ENCODE assay signal across 23 cellular contexts in the genomic region with DNA sequence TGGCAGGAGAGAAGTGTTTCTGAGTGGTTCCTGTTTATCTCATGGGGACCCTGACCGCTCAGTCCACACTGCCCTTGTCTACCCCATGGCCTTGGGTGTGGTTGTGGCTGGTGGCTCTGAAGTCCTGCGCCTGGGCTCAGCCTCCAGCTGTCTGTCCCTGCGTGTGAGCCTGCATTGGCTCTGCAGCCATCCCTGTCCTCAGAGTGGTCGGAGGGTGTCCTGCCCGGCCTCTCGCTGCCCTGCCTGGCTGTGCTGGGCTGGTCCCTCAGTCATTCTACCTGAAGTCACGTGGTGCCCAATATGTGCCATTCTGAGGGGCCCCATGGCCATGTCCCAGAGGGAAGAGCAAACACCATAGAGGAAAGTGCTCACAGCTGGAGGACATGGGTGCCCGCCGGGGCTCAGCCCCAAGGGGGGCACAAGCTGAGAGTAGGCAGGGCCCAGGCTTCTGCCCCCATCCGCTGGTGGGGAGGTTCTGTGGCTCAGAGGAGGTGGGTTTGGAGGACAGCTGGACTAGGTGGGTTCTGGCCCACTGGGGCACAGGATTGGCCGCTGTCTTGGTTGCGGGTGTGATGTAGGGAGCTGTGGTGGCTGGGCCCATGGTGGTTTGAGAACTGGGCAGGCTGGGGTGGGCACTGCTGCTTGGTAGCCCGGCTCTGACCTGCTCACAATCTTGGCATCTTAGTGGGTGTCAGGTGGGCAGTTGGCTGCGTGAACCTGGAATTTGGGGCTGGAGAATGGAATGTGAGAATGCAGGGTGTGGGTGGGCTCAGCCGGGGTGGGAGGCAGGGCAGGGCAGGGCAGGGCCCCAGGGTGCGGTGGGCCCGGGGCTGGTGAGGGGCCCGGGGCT. TPM values are rescaled to one million over a fixed set of nuclear protein-coding genes. Genes with fewer than 3 reads are reported as not detected.
A peak's percentile ranks its signal among the peaks of the same experiment; 100 is the strongest.
DNase-seq lines count a peak whose midpoint lies in the region; ATAC-seq, FAIRE-seq and TF ChIP-seq lines count a peak whose summit lies in the region.
"Had no signal": no experiment of that assay in that cellular context is flagged by ENCODE, and none has a peak within 500 bp of the region (broad histone marks: within the 10 kb centered on the region; RNA-seq: fewer than 3 reads in every experiment).

No MANE protein-coding gene starts in this region.

- H3K27ac ChIP-seq in HepG2 (ENCODE audit: extremely low read length, insufficient read depth, low read length), result no peak overlapping the region
- H3K27ac ChIP-seq in right lobe of liver, result no peak overlapping the region
- H3K27ac ChIP-seq in astrocyte (ENCODE audit: low read depth, low read length), result no peak overlapping the region
- H3K27ac ChIP-seq in neural progenitor cell, result no peak overlapping the region
- H3K27ac ChIP-seq in RWPE1, result no peak overlapping the region
- H3K27ac ChIP-seq: body of pancreas had no signal

- in situ Hi-C loops in HepG2 (cut with HindIII; ENCODE audit: extremely low pct_ligation_motif_present, low pct_unique_long_range_greater_than_20kb), result no loop called here

- H3K27ac Mint-ChIP-seq in astrocyte (ENCODE audit: unreplicated experiment) (peak overlapping the region; percentile 47), neural progenitor cell (peak overlapping the region; percentile 82)
- H3K27ac Mint-ChIP-seq: WTC11 had no signal

- CTCF ChIA-PET in HepG2 (lab: Yijun Ruan, JAX; ENCODE audit: low intra/inter-chr PET ratio, low total read pairs) (no interaction called here), RWPE1 (lab: Yijun Ruan, JAX) (interaction anchor here (0.8 to 1.2 kb wide), 2 partner anchors 22 to 25 kb away, joined by 3 read pairs; no protein-coding TSS in a partner anchor)

- H3K4me3 Mint-ChIP-seq in astrocyte (ENCODE audit: unreplicated experiment), result no peak overlapping the region
- H3K4me3 Mint-ChIP-seq in neural progenitor cell, result no peak overlapping the region
- H3K4me3 Mint-ChIP-seq: activated naive CD4-positive, alpha-beta T cell treated with anti-CD3 and anti-CD28 coated beads, Interleukin-2, amount 50 U/mL, for 24 hours; CD14-positive monocyte; WTC11 had no signal

- TF ChIP-seq CTCF in HepG2 (CRISPR knock-in tag; IDR thresholded peaks at IDR 0.05) (no peak), right lobe of liver (IDR thresholded peaks at IDR 0.05) (no peak), astrocyte (IDR thresholded peaks at IDR 0.05; ENCODE audit: insufficient read depth, low read depth, low read length) (no peak), neural progenitor cell (IDR thresholded peaks at IDR 0.05) (no peak), RWPE1 (conservative IDR thresholded peaks at IDR 0.05; ENCODE audit: low read depth) (no peak)

- no peaks in the 10 kb centered on the region for H3K36me3 Mint-ChIP-seq in astrocyte (ENCODE audit: low read depth, unreplicated experiment)
- no peaks in the 10 kb centered on the region for H3K36me3 Mint-ChIP-seq in neural progenitor cell
- H3K36me3 Mint-ChIP-seq: activated naive CD4-positive, alpha-beta T cell treated with anti-CD3 and anti-CD28 coated beads, Interleukin-2, amount 50 U/mL, for 24 hours; WTC11 had no signal

- H3K27me3 Mint-ChIP-seq in astrocyte (ENCODE audit: low read depth, unreplicated experiment) (peaks cover 13% of the 10 kb centered on the region), neural progenitor cell (ENCODE audit: insufficient read depth, low read depth) (peaks cover 9% of the 10 kb centered on the region)

- H3K4me1 Mint-ChIP-seq in astrocyte (ENCODE audit: low read depth, unreplicated experiment), result no peaks in the 10 kb centered on the region
- H3K4me1 Mint-ChIP-seq in neural progenitor cell, result peaks cover 15% of the 10 kb centered on the region
- H3K4me1 Mint-ChIP-seq: CD14-positive monocyte, WTC11 had no signal

- peak overlapping the region; percentile 16; the same call in 1 of the 2 replicates for H3K9ac ChIP-seq in HepG2 (ENCODE audit: insufficient read depth, low read depth, low read length)
- H3K9ac ChIP-seq in astrocyte (ENCODE audit: low read length), result no peak overlapping the region
- H3K9ac ChIP-seq in neural progenitor cell, result no peak overlapping the region

- DNase-seq in HepG2 (ENCODE audit: low spot score), result no peak
- DNase-seq in right lobe of liver, result no peak
- no peak for DNase-seq in astrocyte (ENCODE audit: low read depth)
- DNase-seq in neural progenitor cell (ENCODE audit: low spot score), result no peak
- DNase-seq in stimulated activated naive CD4-positive, alpha-beta T cell (lab: John Stamatoyannopoulos, UW), result no peak
- DNase-seq in medulla oblongata (ENCODE audit: extremely low spot score), result no peak
- no peak for DNase-seq in GM19239 (ENCODE audit: insufficient read length, low spot score)
- DNase-seq in RWPE1 (ENCODE audit: low spot score), result no peak
- DNase-seq: activated CD4-positive, alpha-beta T cell treated with anti-CD3 and anti-CD28 coated beads, Interleukin-2, amount 50 U/mL, for 4 hours; activated T-cell treated with anti-CD3 and anti-CD28 coated beads for 4 hours; body of pancreas; NCI-H1436 treated with DMSO at 0.1 percent for 48 hours; NCI-H2171 treated with DMSO at 0.1 percent for 48 hours; NCI-H526 treated with DMSO at 0.1 percent for 48 hours had no signal

- no peaks in the 10 kb centered on the region for H3K36me3 ChIP-seq in HepG2 (replicated peaks in 1 of 2; ENCODE audit: control insufficient read depth in 1 of 2, insufficient read depth in 2 of 2, low read length in 2 of 2)
- peaks cover 0 to 3% (median 0%) of the 10 kb centered on the region in 4 donors for H3K36me3 ChIP-seq in right lobe of liver
- no peaks in the 10 kb centered on the region for H3K36me3 ChIP-seq in astrocyte (ENCODE audit: insufficient read depth, low read length)
- no peaks in the 10 kb centered on the region for H3K36me3 ChIP-seq in neural progenitor cell

- 66% methylated on average over 11 of the region's 18 CpGs for WGBS in HepG2 (ENCODE audit: low lambda C conversion rate)
- WGBS in right lobe of liver (ENCODE audit: insufficient coverage, low coverage, low lambda C conversion rate, missing lambda C conversion rate), result 71% methylated on average over 6 of the region's 18 CpGs

- H3K4me2 ChIP-seq in HepG2 (ENCODE audit: low read depth, low read length), result peak overlapping the region; percentile 24; the same call in 1 of the 2 replicates
- no peak overlapping the region for H3K4me2 ChIP-seq in astrocyte (ENCODE audit: low read length)
- no peak overlapping the region for H3K4me2 ChIP-seq in neural progenitor cell

- H3K9me3 ChIP-seq in HepG2 (ENCODE audit: low read length), result no peaks in the 10 kb centered on the region
- no peaks in the 10 kb centered on the region for H3K9me3 ChIP-seq in right lobe of liver
- no peaks in the 10 kb centered on the region for H3K9me3 ChIP-seq in astrocyte (ENCODE audit: insufficient read depth, low read depth, low read length)
- H3K9me3 ChIP-seq in neural progenitor cell (ENCODE audit: low read depth), result no peaks in the 10 kb centered on the region
- H3K9me3 ChIP-seq: body of pancreas had no signal

- intact Hi-C loops in HepG2 (cut with micrococcal nuclease; ENCODE audit: unreplicated experiment), result no loop called here
- intact Hi-C loops in right lobe of liver (cut with DNase I), result no loop called here

- peaks cover 5% of the 10 kb centered on the region for H3F3A ChIP-seq in neural progenitor cell (ENCODE audit: low read depth)

- FAIRE-seq in HepG2 (lab: Jason Lieb, UNC) (no peak), astrocyte (lab: Jason Lieb, UNC) (no peak), GM19239 (lab: Jason Lieb, UNC) (no peak)
- FAIRE-seq: colon, GM18507, H54, keratinocyte, urothelium cell line had no signal

- ATAC-seq in HepG2 (peak; percentile 4; the same call in 2 of the 3 replicates), right lobe of liver (no peak)
- ATAC-seq: body of pancreas, WTC11 had no signal

- POLR2A ChIA-PET in HepG2 (lab: Yijun Ruan, JAX), result no interaction called here
- POLR2A ChIA-PET in RWPE1 (lab: Yijun Ruan, JAX; ENCODE audit: low non-redundant PET), result no interaction called here

- H3K9me3 Mint-ChIP-seq in astrocyte (ENCODE audit: unreplicated experiment) (no peaks in the 10 kb centered on the region), neural progenitor cell (no peaks in the 10 kb centered on the region)
- H3K9me3 Mint-ChIP-seq: activated naive CD4-positive, alpha-beta T cell treated with anti-CD3 and anti-CD28 coated beads, Interleukin-2, amount 50 U/mL, for 24 hours; CD14-positive monocyte; WTC11 had no signal

- H3K27me3 ChIP-seq in HepG2 (ENCODE audit: control insufficient read depth in 1 of 2, insufficient read depth in 2 of 2, low read length in 2 of 2) (peaks cover 0 to 20% of the 10 kb centered on the region in 2 experiments; a peak in 4 of 5 replicates), right lobe of liver (no peaks in the 10 kb centered on the region), astrocyte (ENCODE audit: insufficient read depth, low read length) (no peaks in the 10 kb centered on the region), neural progenitor cell (peaks cover 2% of the 10 kb centered on the region)
- H3K27me3 ChIP-seq: body of pancreas had no signal

- H3K79me2 ChIP-seq in HepG2 (ENCODE audit: insufficient read depth, low read length) (no peaks in the 10 kb centered on the region), astrocyte (ENCODE audit: insufficient read depth, low read length) (no peaks in the 10 kb centered on the region), neural progenitor cell (ENCODE audit: low read depth) (no peaks in the 10 kb centered on the region)

- no peak overlapping the region for H2AFZ ChIP-seq in HepG2 (ENCODE audit: low read length)
- no peak overlapping the region for H2AFZ ChIP-seq in astrocyte (ENCODE audit: low read depth, low read length)
- H2AFZ ChIP-seq in neural progenitor cell (replicated peaks), result no peak overlapping the region

- TF ChIP-seq EP300 in HepG2 (IDR thresholded peaks at IDR 0.05; ENCODE audit: low read depth in 2 of 2, low read length in 2 of 2), result no peak
- TF ChIP-seq EP300 in HepG2 (CRISPR knock-in tag; IDR thresholded peaks at IDR 0.05; ENCODE audit: borderline replicate concordance), result no peak

- H4K20me1 ChIP-seq in HepG2 (ENCODE audit: insufficient read depth, low read length) (no peaks in the 10 kb centered on the region), astrocyte (ENCODE audit: insufficient read depth, low read length) (no peaks in the 10 kb centered on the region), neural progenitor cell (ENCODE audit: low read depth) (no peaks in the 10 kb centered on the region)

- no TSS peak for BruUV-seq in HepG2 (replicated peaks; lab: Mats Ljungman, UMichigan)

- H3K4me1 ChIP-seq in HepG2 (ENCODE audit: insufficient read depth, low read length) (peaks cover 78% of the 10 kb centered on the region), right lobe of liver (peaks cover 0 to 7% (median 2%) of the 10 kb centered on the region in 4 donors), astrocyte (ENCODE audit: insufficient read depth, low read length) (no peaks in the 10 kb centered on the region), neural progenitor cell (no peaks in the 10 kb centered on the region)
- H3K4me1 ChIP-seq: body of pancreas had no signal

- TF ChIP-seq RAD21 in HepG2 (CRISPR knock-in tag; IDR thresholded peaks at IDR 0.05), result no peak

- TF ChIP-seq POLR2A in HepG2 (IDR thresholded peaks at IDR 0.05; ENCODE audit: insufficient read depth in 1 of 2, low read depth in 2 of 2, low read length in 2 of 2) (no peak), right lobe of liver (IDR thresholded peaks at IDR 0.05) (no peak)

- no peak overlapping the region; a peak in 1 of 6 replicates for H3K4me3 ChIP-seq in HepG2 (replicated peaks in 1 of 3; ENCODE audit: insufficient read depth in 1 of 3, low read depth in 2 of 3, low read length in 3 of 3)
- no peak overlapping the region for H3K4me3 ChIP-seq in right lobe of liver
- no peak overlapping the region for H3K4me3 ChIP-seq in astrocyte (ENCODE audit: insufficient read depth, low read depth, low read length)
- no peak overlapping the region for H3K4me3 ChIP-seq in neural progenitor cell
- H3K4me3 ChIP-seq: body of pancreas, lung had no signal

RNA-seq across cellular contexts. Expression of gene TEDC1, which starts 11.6 kb away (rescaled TPM):
- 20.7 and 27.4 TPM in 2 replicates for total RNA-seq in HepG2 (2016; rRNA removed; fragmentation: Illumina TruSeq; extraction: Trizol)
- 9.2 and 10.3 TPM in 2 replicates for total RNA-seq in HepG2 (2016; cell fraction: cytosol; rRNA removed; fragmentation: Illumina TruSeq; extraction: Trizol; ENCODE audit: low read depth)
- total RNA-seq in HepG2 (2016; cell fraction: insoluble cytoplasmic fraction; rRNA removed; fragmentation: Illumina TruSeq; extraction: Trizol), result 21.2 and 28.4 TPM in 2 replicates
- 12.9 and 13.8 TPM in 2 replicates for total RNA-seq in HepG2 (2016; cell fraction: membrane; rRNA removed; fragmentation: Illumina TruSeq; extraction: Trizol)
- total RNA-seq in HepG2 (2016; cell fraction: nucleus; rRNA removed; fragmentation: Illumina TruSeq; extraction: Trizol), result 15.9 and 16.8 TPM in 2 replicates
- 5.7 and 7.3 TPM in 2 replicates for polyA plus RNA-seq in HepG2 (2011; rRNA removed)
- polyA plus RNA-seq in HepG2 (2011; cell fraction: cytosol; rRNA removed), result 4.1 and 10.9 TPM in 2 replicates
- polyA plus RNA-seq in HepG2 (2011; cell fraction: nucleus; rRNA removed), result 20.8 and 27.4 TPM in 2 replicates
- polyA plus RNA-seq in HepG2 (2012), result 4.5 and 5.0 TPM in 2 replicates
- 5.8 and 6.5 TPM in 2 replicates for polyA plus RNA-seq in HepG2 (2016; cell fraction: cytosol; fragmentation: Illumina TruSeq; extraction: Trizol; ENCODE audit: low read depth)
- polyA plus RNA-seq in HepG2 (2016; cell fraction: insoluble cytoplasmic fraction; fragmentation: Illumina TruSeq; extraction: Trizol; ENCODE audit: low read depth), result 20.9 and 21.6 TPM in 2 replicates
- 9.6 and 10.0 TPM in 2 replicates for polyA plus RNA-seq in HepG2 (2016; cell fraction: membrane; fragmentation: Illumina TruSeq; extraction: Trizol; ENCODE audit: low read depth)
- polyA plus RNA-seq in HepG2 (2016; cell fraction: nucleus; fragmentation: Illumina TruSeq; extraction: Trizol; ENCODE audit: insufficient read depth, low read depth), result 36.1 and 37.5 TPM in 2 replicates
- 12.1 and 23.1 TPM in 2 replicates for polyA minus RNA-seq in HepG2 (2011; rRNA and poly(A)+ RNA removed; ENCODE audit: low replicate concordance)
- 2.8 and 5.5 TPM in 2 replicates for polyA minus RNA-seq in HepG2 (2011; cell fraction: cytosol; rRNA and poly(A)+ RNA removed)
- polyA minus RNA-seq in HepG2 (2011; cell fraction: nucleus; rRNA and poly(A)+ RNA removed), result 7.3 and 9.0 TPM in 2 replicates
- 1 to 10 TPM; 2.2 to 8.1 (median 3.9) TPM for total RNA-seq in right lobe of liver
- 4.0 and 5.5 TPM in 2 replicates for total RNA-seq in astrocyte
- total RNA-seq in neural progenitor cell (ENCODE audit: low replicate concordance), result 3.6 and 25.0 TPM in 2 replicates

RNA-seq across cellular contexts. Expression of gene CRIP1, which starts 16.0 kb away (rescaled TPM):
- total RNA-seq in HepG2 (2016; rRNA removed; fragmentation: Illumina TruSeq; extraction: Trizol), result 53.9 and 59.7 TPM in 2 replicates
- total RNA-seq in HepG2 (2016; cell fraction: cytosol; rRNA removed; fragmentation: Illumina TruSeq; extraction: Trizol; ENCODE audit: low read depth), result 18.2 and 27.4 TPM in 2 replicates
- total RNA-seq in HepG2 (2016; cell fraction: insoluble cytoplasmic fraction; rRNA removed; fragmentation: Illumina TruSeq; extraction: Trizol), result 53.1 and 55.2 TPM in 2 replicates
- 23.1 and 27.8 TPM in 2 replicates for total RNA-seq in HepG2 (2016; cell fraction: membrane; rRNA removed; fragmentation: Illumina TruSeq; extraction: Trizol)
- 25.3 and 26.5 TPM in 2 replicates for total RNA-seq in HepG2 (2016; cell fraction: nucleus; rRNA removed; fragmentation: Illumina TruSeq; extraction: Trizol)
- 59.5 and 62.2 TPM in 2 replicates for polyA plus RNA-seq in HepG2 (2011; rRNA removed)
- polyA plus RNA-seq in HepG2 (2011; cell fraction: cytosol; rRNA removed), result 27.8 and 82.6 TPM in 2 replicates
- polyA plus RNA-seq in HepG2 (2011; cell fraction: nucleus; rRNA removed), result 47.3 and 55.5 TPM in 2 replicates
- polyA plus RNA-seq in HepG2 (2012), result 46.4 and 49.2 TPM in 2 replicates
- polyA plus RNA-seq in HepG2 (2016; cell fraction: cytosol; fragmentation: Illumina TruSeq; extraction: Trizol; ENCODE audit: low read depth), result 85.4 and 115 TPM in 2 replicates
- polyA plus RNA-seq in HepG2 (2016; cell fraction: insoluble cytoplasmic fraction; fragmentation: Illumina TruSeq; extraction: Trizol; ENCODE audit: low read depth), result 142 and 159 TPM in 2 replicates
- polyA plus RNA-seq in HepG2 (2016; cell fraction: membrane; fragmentation: Illumina TruSeq; extraction: Trizol; ENCODE audit: low read depth), result 67.3 and 82.2 TPM in 2 replicates
- polyA plus RNA-seq in HepG2 (2016; cell fraction: nucleus; fragmentation: Illumina TruSeq; extraction: Trizol; ENCODE audit: insufficient read depth, low read depth), result 136 and 137 TPM in 2 replicates
- polyA minus RNA-seq in HepG2 (2011; rRNA and poly(A)+ RNA removed; ENCODE audit: low replicate concordance), result 24.8 and 136 TPM in 2 replicates
- 20.6 and 28.4 TPM in 2 replicates for polyA minus RNA-seq in HepG2 (2011; cell fraction: cytosol; rRNA and poly(A)+ RNA removed)
- 4.7 and 11.8 TPM in 2 replicates for polyA minus RNA-seq in HepG2 (2011; cell fraction: nucleus; rRNA and poly(A)+ RNA removed)
- total RNA-seq in right lobe of liver, result 1 to 10 TPM in 5 of 6 experiments, under 1 TPM in 1; 0.79 to 5.4 (median 2.7) TPM
- total RNA-seq in astrocyte, result 21.3 and 29.5 TPM in 2 replicates
- 2.6 TPM in 1 of 2 replicates, not detected in the other for total RNA-seq in neural progenitor cell (ENCODE audit: low replicate concordance)

RNA-seq across cellular contexts. Expression of gene TMEM121, which starts 23.7 kb away (rescaled TPM):
- 10.8 and 19.0 TPM in 2 replicates for total RNA-seq in HepG2 (2016; rRNA removed; fragmentation: Illumina TruSeq; extraction: Trizol)
- 11.9 and 15.2 TPM in 2 replicates for total RNA-seq in HepG2 (2016; cell fraction: cytosol; rRNA removed; fragmentation: Illumina TruSeq; extraction: Trizol; ENCODE audit: low read depth)
- total RNA-seq in HepG2 (2016; cell fraction: insoluble cytoplasmic fraction; rRNA removed; fragmentation: Illumina TruSeq; extraction: Trizol), result 12.1 and 17.9 TPM in 2 replicates
- 21.1 and 26.4 TPM in 2 replicates for total RNA-seq in HepG2 (2016; cell fraction: membrane; rRNA removed; fragmentation: Illumina TruSeq; extraction: Trizol)
- total RNA-seq in HepG2 (2016; cell fraction: nucleus; rRNA removed; fragmentation: Illumina TruSeq; extraction: Trizol), result 8.8 and 9.1 TPM in 2 replicates
- polyA plus RNA-seq in HepG2 (2011; rRNA removed), result 6.6 and 10.9 TPM in 2 replicates
- 11.8 and 25.5 TPM in 2 replicates for polyA plus RNA-seq in HepG2 (2011; cell fraction: cytosol; rRNA removed)
- polyA plus RNA-seq in HepG2 (2011; cell fraction: nucleus; rRNA removed), result 16.5 and 16.6 TPM in 2 replicates
- polyA plus RNA-seq in HepG2 (2012), result 4.0 and 4.3 TPM in 2 replicates
- polyA plus RNA-seq in HepG2 (2016; cell fraction: cytosol; fragmentation: Illumina TruSeq; extraction: Trizol; ENCODE audit: low read depth), result 8.8 and 9.5 TPM in 2 replicates
- 8.7 and 9.4 TPM in 2 replicates for polyA plus RNA-seq in HepG2 (2016; cell fraction: insoluble cytoplasmic fraction; fragmentation: Illumina TruSeq; extraction: Trizol; ENCODE audit: low read depth)
- 13.5 TPM in 2 replicates for polyA plus RNA-seq in HepG2 (2016; cell fraction: membrane; fragmentation: Illumina TruSeq; extraction: Trizol; ENCODE audit: low read depth)
- 12.3 and 13.5 TPM in 2 replicates for polyA plus RNA-seq in HepG2 (2016; cell fraction: nucleus; fragmentation: Illumina TruSeq; extraction: Trizol; ENCODE audit: insufficient read depth, low read depth)
- polyA minus RNA-seq in HepG2 (2011; rRNA and poly(A)+ RNA removed; ENCODE audit: low replicate concordance), result 0.82 and 39.5 TPM in 2 replicates
- 12.8 and 13.8 TPM in 2 replicates for polyA minus RNA-seq in HepG2 (2011; cell fraction: cytosol; rRNA and poly(A)+ RNA removed)
- 4.1 and 4.5 TPM in 2 replicates for polyA minus RNA-seq in HepG2 (2011; cell fraction: nucleus; rRNA and poly(A)+ RNA removed)
- total RNA-seq in right lobe of liver, result 1 to 10 TPM in 5 of 6 experiments, under 1 TPM in 1; 0.74 to 3.2 (median 2.2) TPM
- 4.0 and 5.2 TPM in 2 replicates for total RNA-seq in astrocyte
- 0.90 and 3.6 TPM in 2 replicates for total RNA-seq in neural progenitor cell (ENCODE audit: low replicate concordance)

RNA-seq across cellular contexts. Expression of gene CRIP2, which starts 28.1 kb away (rescaled TPM):
- total RNA-seq in HepG2 (2016; rRNA removed; fragmentation: Illumina TruSeq; extraction: Trizol), result 32.1 and 37.9 TPM in 2 replicates
- total RNA-seq in HepG2 (2016; cell fraction: cytosol; rRNA removed; fragmentation: Illumina TruSeq; extraction: Trizol; ENCODE audit: low read depth), result 22.2 and 30.3 TPM in 2 replicates
- 29.1 and 37.9 TPM in 2 replicates for total RNA-seq in HepG2 (2016; cell fraction: insoluble cytoplasmic fraction; rRNA removed; fragmentation: Illumina TruSeq; extraction: Trizol)
- 30.8 and 36.2 TPM in 2 replicates for total RNA-seq in HepG2 (2016; cell fraction: membrane; rRNA removed; fragmentation: Illumina TruSeq; extraction: Trizol)
- 14.7 and 15.4 TPM in 2 replicates for total RNA-seq in HepG2 (2016; cell fraction: nucleus; rRNA removed; fragmentation: Illumina TruSeq; extraction: Trizol)
- 18.0 and 31.6 TPM in 2 replicates for polyA plus RNA-seq in HepG2 (2011; rRNA removed)
- polyA plus RNA-seq in HepG2 (2011; cell fraction: cytosol; rRNA removed), result 18.1 and 57.4 TPM in 2 replicates
- polyA plus RNA-seq in HepG2 (2011; cell fraction: nucleus; rRNA removed), result 37.9 and 74.0 TPM in 2 replicates
- 3.6 and 7.4 TPM in 2 replicates for polyA plus RNA-seq in HepG2 (2012)
- 34.0 and 41.4 TPM in 2 replicates for polyA plus RNA-seq in HepG2 (2016; cell fraction: cytosol; fragmentation: Illumina TruSeq; extraction: Trizol; ENCODE audit: low read depth)
- 44.2 and 51.5 TPM in 2 replicates for polyA plus RNA-seq in HepG2 (2016; cell fraction: insoluble cytoplasmic fraction; fragmentation: Illumina TruSeq; extraction: Trizol; ENCODE audit: low read depth)
- polyA plus RNA-seq in HepG2 (2016; cell fraction: membrane; fragmentation: Illumina TruSeq; extraction: Trizol; ENCODE audit: low read depth), result 41.2 and 43.7 TPM in 2 replicates
- 39.7 and 41.0 TPM in 2 replicates for polyA plus RNA-seq in HepG2 (2016; cell fraction: nucleus; fragmentation: Illumina TruSeq; extraction: Trizol; ENCODE audit: insufficient read depth, low read depth)
- 21.4 and 23.6 TPM in 2 replicates for polyA minus RNA-seq in HepG2 (2011; rRNA and poly(A)+ RNA removed; ENCODE audit: low replicate concordance)
- 8.4 and 15.7 TPM in 2 replicates for polyA minus RNA-seq in HepG2 (2011; cell fraction: cytosol; rRNA and poly(A)+ RNA removed)
- 2.2 and 7.5 TPM in 2 replicates for polyA minus RNA-seq in HepG2 (2011; cell fraction: nucleus; rRNA and poly(A)+ RNA removed)
- total RNA-seq in right lobe of liver, result 10 to 100 TPM; 11.2 to 50.0 (median 27.5) TPM
- 56.0 and 71.8 TPM in 2 replicates for total RNA-seq in astrocyte
- total RNA-seq in neural progenitor cell (ENCODE audit: low replicate concordance), result 0.30 and 3.5 TPM in 2 replicates
